In genomic region chr20:1934578-1935573, GRCh38 we compare ENCODE assay signal across 10 cellular contexts. TPM values are rescaled to one million over a fixed set of nuclear protein-coding genes. Genes with fewer than 3 reads are reported as not detected.
DNase-seq lines count a peak whose midpoint lies in the region; ATAC-seq, FAIRE-seq and TF ChIP-seq lines count a peak whose summit lies in the region.
"Had no signal": no experiment of that assay in that cellular context is flagged by ENCODE, and none has a peak within 500 bp of the region (broad histone marks: within the 10 kb centered on the region; RNA-seq: fewer than 3 reads in every experiment).

No MANE protein-coding gene starts in this region.

- no peaks in the 10 kb centered on the region for H3K9me3 ChIP-seq in ovary

- no peak for ATAC-seq in effector memory CD8-positive, alpha-beta T cell (replicated peaks)

- WGBS in ovary, 3 donors: 42 to 54% (median 49%) methylated on average over 20 of the region's 20 CpGs

- H3K27me3 ChIP-seq in ovary: no peaks in the 10 kb centered on the region

- H3K27ac Mint-ChIP-seq in activated T-helper 1 cell treated with anti-CD3 and anti-CD28 coated beads, Interleukin-12 subunit alpha, Interleukin-12 subunit beta, Interleukin-2, Interleukin-4 antibody, amounts not matched to agents 30 ng/mL and 10 ng/mL and 1 ng/mL, durations not matched to agents 14 hours and 24 hours and 36 hours: no peak overlapping the region
- H3K27ac Mint-ChIP-seq in effector memory CD8-positive, alpha-beta T cell: no peak overlapping the region

- H3K4me1 ChIP-seq in ovary (ENCODE audit: insufficient read depth): peaks cover 4% of the 10 kb centered on the region

- H3K27me3 Mint-ChIP-seq in activated T-helper 1 cell treated with anti-CD3 and anti-CD28 coated beads, Interleukin-12 subunit alpha, Interleukin-12 subunit beta, Interleukin-2, Interleukin-4 antibody, amounts not matched to agents 30 ng/mL and 10 ng/mL and 1 ng/mL, durations not matched to agents 14 hours and 24 hours and 36 hours (ENCODE audit: insufficient read depth): peaks cover 3% of the 10 kb centered on the region
- peaks cover 72 to 81% of the 10 kb centered on the region in 2 donors for H3K27me3 Mint-ChIP-seq in effector memory CD8-positive, alpha-beta T cell

- H3K36me3 Mint-ChIP-seq in activated T-helper 1 cell treated with anti-CD3 and anti-CD28 coated beads, Interleukin-12 subunit alpha, Interleukin-12 subunit beta, Interleukin-2, Interleukin-4 antibody, amounts not matched to agents 30 ng/mL and 10 ng/mL and 1 ng/mL, durations not matched to agents 14 hours and 24 hours and 36 hours (ENCODE audit: low read depth): no peaks in the 10 kb centered on the region
- no peaks in the 10 kb centered on the region for H3K36me3 Mint-ChIP-seq in effector memory CD8-positive, alpha-beta T cell (ENCODE audit: insufficient read depth)

- peak overlapping the region in 1 of 2 donors; percentile 14 for H3K27ac ChIP-seq in ovary

- no peak overlapping the region for H3K4me3 Mint-ChIP-seq in activated T-helper 1 cell treated with anti-CD3 and anti-CD28 coated beads, Interleukin-12 subunit alpha, Interleukin-12 subunit beta, Interleukin-2, Interleukin-4 antibody, amounts not matched to agents 30 ng/mL and 10 ng/mL and 1 ng/mL, durations not matched to agents 14 hours and 24 hours and 36 hours
- no peak overlapping the region for H3K4me3 Mint-ChIP-seq in effector memory CD8-positive, alpha-beta T cell

- no peak for TF ChIP-seq POLR2A in ovary (IDR thresholded peaks at IDR 0.05)

- no peaks in the 10 kb centered on the region for H3K9me3 Mint-ChIP-seq in activated T-helper 1 cell treated with anti-CD3 and anti-CD28 coated beads, Interleukin-12 subunit alpha, Interleukin-12 subunit beta, Interleukin-2, Interleukin-4 antibody, amounts not matched to agents 30 ng/mL and 10 ng/mL and 1 ng/mL, durations not matched to agents 14 hours and 24 hours and 36 hours
- H3K9me3 Mint-ChIP-seq in effector memory CD8-positive, alpha-beta T cell: no peaks in the 10 kb centered on the region

- no peak for TF ChIP-seq EP300 in ovary (IDR thresholded peaks at IDR 0.05)

- no peaks in the 10 kb centered on the region for H3K4me1 Mint-ChIP-seq in activated T-helper 1 cell treated with anti-CD3 and anti-CD28 coated beads, Interleukin-12 subunit alpha, Interleukin-12 subunit beta, Interleukin-2, Interleukin-4 antibody, amounts not matched to agents 30 ng/mL and 10 ng/mL and 1 ng/mL, durations not matched to agents 14 hours and 24 hours and 36 hours (ENCODE audit: low read depth)
- no peaks in the 10 kb centered on the region for H3K4me1 Mint-ChIP-seq in effector memory CD8-positive, alpha-beta T cell (ENCODE audit: low read depth in 2 of 2)

- TF ChIP-seq CTCF in AG09309 (IDR thresholded peaks at IDR 0.05; ENCODE audit: control insufficient read depth, insufficient read depth, low read depth, low read length, missing control alignments): no peak
- TF ChIP-seq CTCF in fibroblast of mammary gland (conservative IDR thresholded peaks at IDR 0.05; ENCODE audit: control insufficient read depth, insufficient read depth, low read depth, low read length): no peak
- TF ChIP-seq CTCF in ovary (IDR thresholded peaks at IDR 0.05): no peak

- intact Hi-C loops in ovary (cut with DNase I): loop anchor here in 1 of 4 donors (5.0 kb wide), 1 partner anchor 512 kb away; no protein-coding TSS in a partner anchor
- intact Hi-C loops in activated T-helper 1 cell treated with anti-CD3 and anti-CD28 coated beads, Interleukin-12 subunit alpha, Interleukin-12 subunit beta, Interleukin-2, Interleukin-4 antibody, amounts not matched to agents 30 ng/mL and 10 ng/mL and 1 ng/mL, durations not matched to agents 14 hours and 24 hours and 36 hours (cut with micrococcal nuclease): no loop called here

- H3K36me3 ChIP-seq in ovary: no peaks in the 10 kb centered on the region

- H3K4me3 ChIP-seq in AG09309 (ENCODE audit: control insufficient read depth, low read depth, low read length) (no peak overlapping the region), fibroblast of mammary gland (ENCODE audit: control insufficient read depth, low read depth, low read length) (no peak overlapping the region), ovary (no peak overlapping the region)

- no peak for FAIRE-seq in RCC 7860 (lab: Jason Lieb, UNC)

- DNase-seq in AG09309 (ENCODE audit: low read depth) (peak; percentile 87), RCC 7860 (ENCODE audit: low spot score) (peak; percentile 9), fibroblast of mammary gland (ENCODE audit: low read depth) (peak; percentile 97), ovary (peak in 4 of 5 donors; percentile 60 to 89 (median 62)), NCI-H446 treated with DMSO at 0.1 percent for 48 hours (lab: John Stamatoyannopoulos, UW) (no peak), DMS79 (lab: John Stamatoyannopoulos, UW) (no peak)
- no peak for DNase-seq in activated T-helper 1 cell treated with anti-CD3 and anti-CD28 coated beads, Interleukin-12 subunit alpha, Interleukin-12 subunit beta, Interleukin-2, Interleukin-4 antibody, amounts not matched to agents 30 ng/mL and 10 ng/mL and 1 ng/mL, durations not matched to agents 14 hours and 24 hours and 36 hours (ENCODE audit: low spot score)
- DNase-seq in effector memory CD8-positive, alpha-beta T cell: no peak
- DNase-seq: NCI-H2029 had no signal

RNA-seq across cellular contexts. Expression of gene SIRPA, which starts 39.7 kb away (rescaled TPM):
- total RNA-seq in ovary: 10 to 100 TPM; 20.0 to 45.6 (median 28.7) TPM
- polyA plus RNA-seq in ovary: 10 to 100 TPM; 15.7 to 26.6 TPM
- total RNA-seq in activated T-helper 1 cell treated with anti-CD3 and anti-CD28 coated beads, Interleukin-12 subunit alpha, Interleukin-12 subunit beta, Interleukin-2, Interleukin-4 antibody, amounts not matched to agents 30 ng/mL and 10 ng/mL and 1 ng/mL, durations not matched to agents 14 hours and 24 hours and 36 hours: not detected in 2 replicates

RNA-seq across cellular contexts. Expression of gene PDYN, which starts 59.0 kb away (rescaled TPM):
- not detected for total RNA-seq in ovary
- polyA plus RNA-seq in ovary: not detected
- not detected in 2 replicates for total RNA-seq in activated T-helper 1 cell treated with anti-CD3 and anti-CD28 coated beads, Interleukin-12 subunit alpha, Interleukin-12 subunit beta, Interleukin-2, Interleukin-4 antibody, amounts not matched to agents 30 ng/mL and 10 ng/mL and 1 ng/mL, durations not matched to agents 14 hours and 24 hours and 36 hours
- polyA plus RNA-seq: adipose tissue had no signal

Comparison
In these comparisons a context has a peak if more than half of its experiments do, and no peak if none do; other contexts are left out.
1. DNase-seq: peak in AG09309 (single experiment), RCC 7860 (single experiment), fibroblast of mammary gland (single experiment) and ovary (4 of 5); none in NCI-H446 treated with DMSO at 0.1 percent for 48 hours (single experiment), DMS79 (single experiment), activated T-helper 1 cell treated with anti-CD3 and anti-CD28 coated beads, Interleukin-12 subunit alpha, Interleukin-12 subunit beta, Interleukin-2, Interleukin-4 antibody, amounts not matched to agents 30 ng/mL and 10 ng/mL and 1 ng/mL, durations not matched to agents 14 hours and 24 hours and 36 hours (single experiment) and effector memory CD8-positive, alpha-beta T cell (0 of 3).
2. RNA of gene SIRPA, which starts 39.7 kb away (total RNA-seq): 20.0 to 45.6 TPM in ovary; not detected in activated T-helper 1 cell treated with anti-CD3 and anti-CD28 coated beads, Interleukin-12 subunit alpha, Interleukin-12 subunit beta, Interleukin-2, Interleukin-4 antibody, amounts not matched to agents 30 ng/mL and 10 ng/mL and 1 ng/mL, durations not matched to agents 14 hours and 24 hours and 36 hours; every median in the first group is over 10 times any median in the second.